In the genomic region with DNA sequence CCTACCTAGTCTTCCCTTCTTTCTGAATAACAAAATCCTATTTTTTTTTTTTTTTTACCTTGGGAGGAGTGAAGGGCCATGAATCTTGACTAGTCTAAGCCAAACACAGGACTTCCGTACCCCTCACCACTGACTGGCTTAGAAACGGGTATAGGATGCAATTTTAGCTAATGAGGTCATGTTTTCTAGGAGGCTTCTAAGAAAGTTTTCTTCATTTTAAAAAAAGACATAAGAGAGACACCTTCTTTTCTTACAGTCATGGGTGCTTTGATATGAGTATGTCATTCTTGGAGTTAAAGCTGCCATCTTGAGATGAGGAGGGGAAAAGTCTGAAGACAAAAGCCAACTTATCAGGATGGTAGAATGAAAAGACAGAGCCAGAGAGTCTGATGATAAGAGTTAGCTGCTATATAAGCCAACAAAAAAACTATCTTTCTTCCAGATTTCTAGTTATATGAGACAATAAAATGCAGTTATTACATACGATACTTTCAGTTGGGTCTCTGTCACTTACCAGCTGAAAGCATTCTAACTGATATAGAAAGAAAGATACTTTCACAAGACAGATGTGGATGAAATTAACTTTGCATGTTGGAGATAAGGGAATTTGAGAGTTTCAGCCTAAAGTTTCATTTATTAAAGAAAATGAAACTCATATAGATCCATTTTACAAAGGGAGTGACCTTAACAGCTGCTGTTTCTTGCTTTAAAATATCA, we compare ENCODE assay signal across 15 cellular contexts. TPM values are rescaled to one million over a fixed set of nuclear protein-coding genes. Genes with fewer than 3 reads are reported as not detected.
DNase-seq lines count a peak whose midpoint lies in the region; ATAC-seq and TF ChIP-seq lines count a peak whose summit lies in the region.
"Had no signal": no experiment of that assay in that cellular context is flagged by ENCODE, and none has a peak within 500 bp of the region (broad histone marks: within the 10 kb centered on the region; RNA-seq: fewer than 3 reads in every experiment).

No MANE protein-coding gene starts in this region.

- peaks cover 8% of the 10 kb centered on the region for H3K36me3 Mint-ChIP-seq in CD8-positive, alpha-beta T cell
- H3K36me3 Mint-ChIP-seq in activated CD8-positive, alpha-beta T cell treated with anti-CD3 and anti-CD28 coated beads, Interleukin-2, amount 10 ng/mL, durations not matched to agents 7 days and 5 days (ENCODE audit: low read depth), result peaks cover 12% of the 10 kb centered on the region
- peaks cover 4 to 27% (median 12%) of the 10 kb centered on the region in 3 donors for H3K36me3 Mint-ChIP-seq in naive thymus-derived CD8-positive, alpha-beta T cell

- H3K4me3 Mint-ChIP-seq in CD8-positive, alpha-beta T cell, result peak overlapping the region; percentile 61
- H3K4me3 Mint-ChIP-seq in activated CD8-positive, alpha-beta T cell treated with anti-CD3 and anti-CD28 coated beads, Interleukin-2, amount 10 ng/mL, durations not matched to agents 7 days and 5 days, result peak overlapping the region; percentile 27
- peak overlapping the region in 7 of 10 donors; percentile 8 to 59 (median 25) for H3K4me3 Mint-ChIP-seq in naive thymus-derived CD8-positive, alpha-beta T cell
- H3K4me3 Mint-ChIP-seq: stimulated activated memory B cell treated with anti-CD40 and anti-IgM and Interleukin-4, amounts not matched to agents 10 μg/mL and 1 μg/mL and 100 μg/mL, for 72 hours; WTC11 had no signal

- TF ChIP-seq CTCF in CD8-positive, alpha-beta T cell (IDR thresholded peaks at IDR 0.05), result no peak
- no peak for TF ChIP-seq CTCF in HL-60 (IDR thresholded peaks at IDR 0.05; ENCODE audit: insufficient read depth, low read length)
- TF ChIP-seq CTCF in vagina (IDR thresholded peaks at IDR 0.05), result no peak

- DNase-seq in CD8-positive, alpha-beta T cell, result no peak
- DNase-seq in HL-60 (ENCODE audit: low read depth in 1 of 2, low spot score in 1 of 2), result no peak
- no peak for DNase-seq in activated CD8-positive, alpha-beta T cell treated with anti-CD3 and anti-CD28 coated beads, Interleukin-2, amount 10 ng/mL, durations not matched to agents 7 days and 5 days
- DNase-seq in naive thymus-derived CD8-positive, alpha-beta T cell, result no peak
- no peak for DNase-seq in SKM-1 (lab: John Stamatoyannopoulos, UW; ENCODE audit: unreplicated experiment)
- DNase-seq in vagina (ENCODE audit: extremely low spot score in 2 of 2), result no peak
- DNase-seq: H7; kidney; NCI-H2081 treated with DMSO at 0.1 percent for 48 hours; NK-92 treated with Interleukin-12 subunit alpha and Interleukin-12 subunit beta, amount 100 ng/mL, for 24 hours; retina; SK-N-SH had no signal

- no peak for ATAC-seq in CD8-positive, alpha-beta T cell
- no peak for ATAC-seq in activated CD8-positive, alpha-beta T cell treated with anti-CD3 and anti-CD28 coated beads, Interleukin-2, amount 10 ng/mL, durations not matched to agents 7 days and 5 days
- ATAC-seq in naive thymus-derived CD8-positive, alpha-beta T cell, result no peak
- no peak for ATAC-seq in GM21717 (IDR thresholded peaks at IDR 0.05; ENCODE audit: unreplicated experiment)
- ATAC-seq: stimulated activated memory B cell treated with anti-CD40 and anti-IgM and Interleukin-4, amounts not matched to agents 10 μg/mL and 1 μg/mL and 100 μg/mL, for 72 hours; WTC11 had no signal

- TF ChIP-seq POLR2A in vagina (IDR thresholded peaks at IDR 0.05), result no peak

- H3K9me3 ChIP-seq in CD8-positive, alpha-beta T cell (ENCODE audit: low read length), result no peaks in the 10 kb centered on the region
- H3K9me3 ChIP-seq in vagina, result no peaks in the 10 kb centered on the region

- no peaks in the 10 kb centered on the region for H3K36me3 ChIP-seq in CD8-positive, alpha-beta T cell (ENCODE audit: insufficient read depth, low read length)
- no peaks in the 10 kb centered on the region for H3K36me3 ChIP-seq in vagina

- intact Hi-C loops in CD8-positive, alpha-beta T cell (cut with DNase I, micrococcal nuclease), result no loop called here
- intact Hi-C loops in vagina (cut with DNase I), result no loop called here

- CTCF ChIA-PET in CD8-positive, alpha-beta T cell (lab: Charles Lee), result no interaction called here
- CTCF ChIA-PET in activated CD8-positive, alpha-beta T cell treated with anti-CD3 and anti-CD28 coated beads, Interleukin-2, amount 10 ng/mL, durations not matched to agents 7 days and 5 days (lab: Charles Lee), result interaction anchor here (0.7 to 1.6 kb wide), 5 partner anchors 9 to 310 kb away, joined by 3 to 4 read pairs (median 3); partner anchors contain the start of gene ZNF438

- H3K27me3 Mint-ChIP-seq in CD8-positive, alpha-beta T cell (ENCODE audit: low read depth), result no peaks in the 10 kb centered on the region
- H3K27me3 Mint-ChIP-seq in activated CD8-positive, alpha-beta T cell treated with anti-CD3 and anti-CD28 coated beads, Interleukin-2, amount 10 ng/mL, durations not matched to agents 7 days and 5 days (ENCODE audit: low read depth), result no peaks in the 10 kb centered on the region
- H3K27me3 Mint-ChIP-seq in naive thymus-derived CD8-positive, alpha-beta T cell, result no peaks in the 10 kb centered on the region
- H3K27me3 Mint-ChIP-seq: stimulated activated memory B cell treated with anti-CD40 and anti-IgM and Interleukin-4, amounts not matched to agents 10 μg/mL and 1 μg/mL and 100 μg/mL, for 72 hours had no signal

- no peaks in the 10 kb centered on the region for H3K4me1 ChIP-seq in CD8-positive, alpha-beta T cell (ENCODE audit: insufficient read depth, low read length)
- peaks cover 10% of the 10 kb centered on the region for H3K4me1 ChIP-seq in vagina

- no peak overlapping the region for H3K4me3 ChIP-seq in CD8-positive, alpha-beta T cell (ENCODE audit: low read depth, low read length)
- peak overlapping the region; percentile 38 for H3K4me3 ChIP-seq in HL-60 (replicated peaks; ENCODE audit: insufficient read depth, low read length)
- no peak overlapping the region for H3K4me3 ChIP-seq in vagina

- H3K9me3 Mint-ChIP-seq in CD8-positive, alpha-beta T cell, result peaks cover 2% of the 10 kb centered on the region
- H3K9me3 Mint-ChIP-seq in activated CD8-positive, alpha-beta T cell treated with anti-CD3 and anti-CD28 coated beads, Interleukin-2, amount 10 ng/mL, durations not matched to agents 7 days and 5 days (ENCODE audit: insufficient read depth), result peaks cover 16% of the 10 kb centered on the region
- H3K9me3 Mint-ChIP-seq in naive thymus-derived CD8-positive, alpha-beta T cell, result peaks cover 0 to 19% (median 4%) of the 10 kb centered on the region in 9 donors

- H3K27me3 ChIP-seq in CD8-positive, alpha-beta T cell (ENCODE audit: insufficient read depth, low read length), result no peaks in the 10 kb centered on the region
- no peaks in the 10 kb centered on the region for H3K27me3 ChIP-seq in HL-60 (ENCODE audit: insufficient read depth, poor library complexity, severe bottlenecking)
- no peaks in the 10 kb centered on the region for H3K27me3 ChIP-seq in vagina

- H3K27ac Mint-ChIP-seq in CD8-positive, alpha-beta T cell, result peak overlapping the region; percentile 5
- H3K27ac Mint-ChIP-seq in activated CD8-positive, alpha-beta T cell treated with anti-CD3 and anti-CD28 coated beads, Interleukin-2, amount 10 ng/mL, durations not matched to agents 7 days and 5 days, result no peak overlapping the region
- H3K27ac Mint-ChIP-seq in naive thymus-derived CD8-positive, alpha-beta T cell, result peak overlapping the region in 5 of 10 donors; percentile 15 to 60 (median 19)
- H3K27ac Mint-ChIP-seq: stimulated activated memory B cell treated with anti-CD40 and anti-IgM and Interleukin-4, amounts not matched to agents 10 μg/mL and 1 μg/mL and 100 μg/mL, for 72 hours; WTC11 had no signal

- H3K27ac ChIP-seq in CD8-positive, alpha-beta T cell (ENCODE audit: low read depth, low read length), result no peak overlapping the region
- H3K27ac ChIP-seq in HL-60 (replicated peaks) (peak overlapping the region; percentile 81), vagina (no peak overlapping the region)

- POLR2A ChIA-PET in CD8-positive, alpha-beta T cell (lab: Charles Lee), result interaction anchor here (0.6 kb wide), 1 partner anchor 133 kb away, joined by 3 read pairs; no protein-coding TSS in a partner anchor
- POLR2A ChIA-PET in activated CD8-positive, alpha-beta T cell treated with anti-CD3 and anti-CD28 coated beads, Interleukin-2, amount 10 ng/mL, durations not matched to agents 7 days and 5 days (lab: Charles Lee), result no interaction called here
- POLR2A ChIA-PET in naive thymus-derived CD8-positive, alpha-beta T cell (lab: Charles Lee), result no interaction called here

- peaks cover 28% of the 10 kb centered on the region for H3K4me1 Mint-ChIP-seq in CD8-positive, alpha-beta T cell (ENCODE audit: low read depth)
- H3K4me1 Mint-ChIP-seq in activated CD8-positive, alpha-beta T cell treated with anti-CD3 and anti-CD28 coated beads, Interleukin-2, amount 10 ng/mL, durations not matched to agents 7 days and 5 days (ENCODE audit: low read depth), result peaks cover 21% of the 10 kb centered on the region
- H3K4me1 Mint-ChIP-seq in naive thymus-derived CD8-positive, alpha-beta T cell, result peaks cover 17 to 32% (median 23%) of the 10 kb centered on the region in 4 donors

RNA-seq across cellular contexts. Expression of gene ZNF438, which starts 34.0 kb away (rescaled TPM):
- 1 to 10 TPM; 1.5 to 1.7 TPM for total RNA-seq in CD8-positive, alpha-beta T cell
- 1 to 10 TPM; 2.3 to 2.6 TPM for total RNA-seq in activated CD8-positive, alpha-beta T cell treated with anti-CD3 and anti-CD28 coated beads, Interleukin-2, amount 10 ng/mL, durations not matched to agents 7 days and 5 days
- total RNA-seq in naive thymus-derived CD8-positive, alpha-beta T cell, result 1 to 10 TPM; 4.4 to 4.5 TPM
- 1 to 10 TPM; 2.3 to 6.0 (median 3.9) TPM for polyA plus RNA-seq in naive thymus-derived CD8-positive, alpha-beta T cell
- total RNA-seq in vagina, result 11.8 TPM
